27 cellular contexts compared by ENCODE assay signal in genomic region chr6:837380-837779, GRCh38.
"Had no signal": no experiment of that assay in that cellular context is flagged by ENCODE, and none has a peak within 500 bp of the region (broad histone marks: within the 10 kb centered on the region; RNA-seq: fewer than 3 reads in every experiment).

No MANE protein-coding gene starts in this region.

- DNase-seq: activated CD4-positive, alpha-beta T cell treated with anti-CD3 and anti-CD28 coated beads, Interleukin-2, amount 10 ng/mL, durations not matched to agents 7 days and 5 days; activated CD4-positive, CD25-positive, alpha-beta regulatory T cell treated with anti-CD3 and anti-CD28 coated beads, Interleukin-2, amount 50 U/mL, for 72 hours; activated CD8-positive, alpha-beta T cell treated with anti-CD3 and anti-CD28 coated beads for 36 hours; activated T-cell treated with anti-CD3 and anti-CD28 coated beads, Interleukin-2, amount 50 U/mL, for 1 hour; brain microvascular endothelial cell; colonic mucosa; dorsolateral prefrontal cortex; foreskin fibroblast; left ventricle myocardium superior; mesenchymal stem cell; ovary; stimulated activated CD4-positive, alpha-beta T cell treated with anti-CD3 and anti-CD28 coated beads, Interleukin-12 subunit alpha, Interleukin-12 subunit beta, amount 100 ng/mL, for 4 hours; stimulated activated CD4-positive, alpha-beta T cell treated with anti-CD3 and anti-CD28 coated beads, Interleukin-4, amount 100 ng/mL, for 4 hours; substantia nigra; T-cell; thyroid gland; upper lobe of right lung had no signal

- H3K4me3 Mint-ChIP-seq: activated CD4-positive, alpha-beta T cell treated with anti-CD3 and anti-CD28 coated beads, Interleukin-2, amount 10 ng/mL, durations not matched to agents 7 days and 5 days; activated CD8-positive, alpha-beta T cell treated with anti-CD3 and anti-CD28 coated beads for 36 hours; activated T-helper 17 cell treated with anti-CD3 and anti-CD28 coated beads, Interleukin-2, amount 50 U/mL, for 72 hours; central memory CD8-positive, alpha-beta T cell; stimulated activated naive CD8-positive, alpha-beta T cell treated with anti-CD3 and anti-CD28 coated beads, Interleukin-15, Interleukin-2, amounts not matched to agents 100 ng/mL and 50 ng/mL, for 24 hours; T-cell; T-helper 2 cell treated with Interferon-gamma antibody and Interleukin-4, amounts not matched to agents 5 μg/mL and 100 μg/mL, for 36 hours had no signal

- ATAC-seq: activated CD8-positive, alpha-beta T cell treated with anti-CD3 and anti-CD28 coated beads for 36 hours; activated naive CD4-positive, alpha-beta T cell treated with anti-CD3 and anti-CD28 coated beads, Interleukin-2, amount 50 U/mL, for 72 hours; activated T-helper 17 cell treated with anti-CD3 and anti-CD28 coated beads, Interleukin-2, amount 50 U/mL, for 72 hours; left ventricle myocardium superior; T-cell; upper lobe of right lung had no signal

- H3K27me3 ChIP-seq: ascending aorta, brain microvascular endothelial cell, colonic mucosa, ovary, right atrium auricular region, thyroid gland, upper lobe of right lung had no signal

- H3K4me1 ChIP-seq: ascending aorta, colonic mucosa, prostate gland, right atrium auricular region had no signal

- H3K36me3 Mint-ChIP-seq: activated naive CD4-positive, alpha-beta T cell treated with anti-CD3 and anti-CD28 coated beads, Interleukin-2, amount 50 U/mL, for 72 hours; T-cell had no signal

- H3K4me1 Mint-ChIP-seq: activated CD4-positive, alpha-beta T cell treated with anti-CD3 and anti-CD28 coated beads, Interleukin-2, amount 10 ng/mL, durations not matched to agents 7 days and 5 days; activated T-helper 17 cell treated with anti-CD3 and anti-CD28 coated beads, Interleukin-2, amount 50 U/mL, for 72 hours; central memory CD8-positive, alpha-beta T cell; T-cell had no signal

- H3K9me3 ChIP-seq: ascending aorta, colonic mucosa, ovary, prostate gland, thyroid gland, upper lobe of right lung had no signal

- H3K36me3 ChIP-seq: ascending aorta, brain microvascular endothelial cell, colonic mucosa, neutrophil, ovary, prostate gland, right atrium auricular region, thyroid gland, upper lobe of right lung had no signal

- H3K4me3 ChIP-seq: ascending aorta, colonic mucosa, dorsolateral prefrontal cortex, ovary, prostate gland, right atrium auricular region, thyroid gland, upper lobe of right lung had no signal

- H3K27ac ChIP-seq: ascending aorta, brain microvascular endothelial cell, colonic mucosa, dorsolateral prefrontal cortex, neutrophil, ovary, prostate gland, right atrium auricular region, thyroid gland, upper lobe of right lung, VCaP had no signal

- H3K27ac Mint-ChIP-seq: activated CD4-positive, alpha-beta T cell treated with anti-CD3 and anti-CD28 coated beads, Interleukin-2, amount 10 ng/mL, durations not matched to agents 7 days and 5 days; activated CD8-positive, alpha-beta T cell treated with anti-CD3 and anti-CD28 coated beads for 36 hours; activated naive CD4-positive, alpha-beta T cell treated with anti-CD3 and anti-CD28 coated beads, Interleukin-2, amount 50 U/mL, for 72 hours; activated T-helper 17 cell treated with anti-CD3 and anti-CD28 coated beads, Interleukin-2, amount 50 U/mL, for 72 hours; stimulated activated naive CD8-positive, alpha-beta T cell treated with anti-CD3 and anti-CD28 coated beads, Interleukin-15, Interleukin-2, amounts not matched to agents 100 ng/mL and 50 ng/mL, for 24 hours; T-cell; T-helper 2 cell treated with Interferon-gamma antibody and Interleukin-4, amounts not matched to agents 5 μg/mL and 100 μg/mL, for 36 hours had no signal
